In genomic region chr4:173367285-173367684, GRCh38 we compare ENCODE assay signal across 8 cellular contexts. TPM values are rescaled to one million over a fixed set of nuclear protein-coding genes. Genes with fewer than 3 reads are reported as not detected.
A peak's percentile ranks its signal among the peaks of the same experiment; 100 is the strongest.
DNase-seq lines count a peak whose midpoint lies in the region; ATAC-seq and TF ChIP-seq lines count a peak whose summit lies in the region.

No MANE protein-coding gene starts in this region.

- peaks cover 0 to 8% (median 3%) of the 10 kb centered on the region in 4 donors for H3K4me1 ChIP-seq in right lobe of liver

- H3K27ac ChIP-seq in right lobe of liver = no peak overlapping the region

- DNase-seq in ELR (ENCODE audit: low read depth) (peak; percentile 44), GM20000 (ENCODE audit: low spot score) (peak; percentile 32), NCI-H69 (lab: John Stamatoyannopoulos, UW) (peak; percentile 61), foreskin fibroblast (peak; percentile 21 to 47), right lobe of liver (no peak), HK-2 (ENCODE audit: unreplicated experiment) (no peak), cerebellum (ENCODE audit: low spot score) (no peak), NCI-H2171 (lab: John Stamatoyannopoulos, UW) (no peak)

- H3K9me3 ChIP-seq in right lobe of liver = no peaks in the 10 kb centered on the region

- no peaks in the 10 kb centered on the region for H3K36me3 ChIP-seq in right lobe of liver

- intact Hi-C loops in right lobe of liver (cut with DNase I) = no loop called here

- no peaks in the 10 kb centered on the region for H3K27me3 ChIP-seq in right lobe of liver

- no peak for TF ChIP-seq POLR2A in right lobe of liver (IDR thresholded peaks at IDR 0.05)

- TF ChIP-seq CTCF in GM20000 (IDR thresholded peaks at IDR 0.05; ENCODE audit: extremely low read depth, missing control alignments) (no peak), foreskin fibroblast (IDR thresholded peaks at IDR 0.05; ENCODE audit: low read depth, low read length) (no peak), right lobe of liver (IDR thresholded peaks at IDR 0.05) (no peak)

- no peak for ATAC-seq in right lobe of liver

- H3K4me3 ChIP-seq in foreskin fibroblast (ENCODE audit: low read depth in 1 of 2, low read length in 2 of 2) = no peak overlapping the region
- H3K4me3 ChIP-seq in right lobe of liver = no peak overlapping the region

RNA-seq across cellular contexts. Expression of gene SAP30, which starts 3.5 kb away (rescaled TPM):
- total RNA-seq in right lobe of liver (10 to 100 TPM in 2 of 6 experiments, 1 to 10 TPM in 4; 3.5 to 12.8 (median 7.7) TPM), cerebellum (26.0 TPM)

RNA-seq across cellular contexts. Expression of gene SCRG1, which starts 31.6 kb away (rescaled TPM):
- total RNA-seq in right lobe of liver (not detected), cerebellum (2.4 TPM)

RNA-seq across cellular contexts. Expression of gene HMGB2, which starts 33.1 kb away (rescaled TPM):
- 10 to 100 TPM in 3 of 6 experiments, 1 to 10 TPM in 3; 6.1 to 13.5 (median 9.2) TPM for total RNA-seq in right lobe of liver
- total RNA-seq in cerebellum = 54.9 TPM

Comparison
In these comparisons a context has a peak if more than half of its experiments do, and no peak if none do; other contexts are left out.
1. DNase-seq: peak in ELR (single experiment), GM20000 (single experiment), NCI-H69 (single experiment) and foreskin fibroblast (2 of 2); none in right lobe of liver (0 of 3), HK-2 (single experiment), cerebellum (single experiment) and NCI-H2171 (single experiment).